In genomic region chr21:45444385-45444784, GRCh38 we compare ENCODE assay signal across 1 cellular context.
TF ChIP-seq lines count a peak whose summit lies in the region.

No MANE protein-coding gene starts in this region.

TF ChIP-seq in K562, 482 proteins besides CTCF, POLR2A, EP300 and RAD21 (continued from another document):
- TF ChIP-seq, protein P1, sequence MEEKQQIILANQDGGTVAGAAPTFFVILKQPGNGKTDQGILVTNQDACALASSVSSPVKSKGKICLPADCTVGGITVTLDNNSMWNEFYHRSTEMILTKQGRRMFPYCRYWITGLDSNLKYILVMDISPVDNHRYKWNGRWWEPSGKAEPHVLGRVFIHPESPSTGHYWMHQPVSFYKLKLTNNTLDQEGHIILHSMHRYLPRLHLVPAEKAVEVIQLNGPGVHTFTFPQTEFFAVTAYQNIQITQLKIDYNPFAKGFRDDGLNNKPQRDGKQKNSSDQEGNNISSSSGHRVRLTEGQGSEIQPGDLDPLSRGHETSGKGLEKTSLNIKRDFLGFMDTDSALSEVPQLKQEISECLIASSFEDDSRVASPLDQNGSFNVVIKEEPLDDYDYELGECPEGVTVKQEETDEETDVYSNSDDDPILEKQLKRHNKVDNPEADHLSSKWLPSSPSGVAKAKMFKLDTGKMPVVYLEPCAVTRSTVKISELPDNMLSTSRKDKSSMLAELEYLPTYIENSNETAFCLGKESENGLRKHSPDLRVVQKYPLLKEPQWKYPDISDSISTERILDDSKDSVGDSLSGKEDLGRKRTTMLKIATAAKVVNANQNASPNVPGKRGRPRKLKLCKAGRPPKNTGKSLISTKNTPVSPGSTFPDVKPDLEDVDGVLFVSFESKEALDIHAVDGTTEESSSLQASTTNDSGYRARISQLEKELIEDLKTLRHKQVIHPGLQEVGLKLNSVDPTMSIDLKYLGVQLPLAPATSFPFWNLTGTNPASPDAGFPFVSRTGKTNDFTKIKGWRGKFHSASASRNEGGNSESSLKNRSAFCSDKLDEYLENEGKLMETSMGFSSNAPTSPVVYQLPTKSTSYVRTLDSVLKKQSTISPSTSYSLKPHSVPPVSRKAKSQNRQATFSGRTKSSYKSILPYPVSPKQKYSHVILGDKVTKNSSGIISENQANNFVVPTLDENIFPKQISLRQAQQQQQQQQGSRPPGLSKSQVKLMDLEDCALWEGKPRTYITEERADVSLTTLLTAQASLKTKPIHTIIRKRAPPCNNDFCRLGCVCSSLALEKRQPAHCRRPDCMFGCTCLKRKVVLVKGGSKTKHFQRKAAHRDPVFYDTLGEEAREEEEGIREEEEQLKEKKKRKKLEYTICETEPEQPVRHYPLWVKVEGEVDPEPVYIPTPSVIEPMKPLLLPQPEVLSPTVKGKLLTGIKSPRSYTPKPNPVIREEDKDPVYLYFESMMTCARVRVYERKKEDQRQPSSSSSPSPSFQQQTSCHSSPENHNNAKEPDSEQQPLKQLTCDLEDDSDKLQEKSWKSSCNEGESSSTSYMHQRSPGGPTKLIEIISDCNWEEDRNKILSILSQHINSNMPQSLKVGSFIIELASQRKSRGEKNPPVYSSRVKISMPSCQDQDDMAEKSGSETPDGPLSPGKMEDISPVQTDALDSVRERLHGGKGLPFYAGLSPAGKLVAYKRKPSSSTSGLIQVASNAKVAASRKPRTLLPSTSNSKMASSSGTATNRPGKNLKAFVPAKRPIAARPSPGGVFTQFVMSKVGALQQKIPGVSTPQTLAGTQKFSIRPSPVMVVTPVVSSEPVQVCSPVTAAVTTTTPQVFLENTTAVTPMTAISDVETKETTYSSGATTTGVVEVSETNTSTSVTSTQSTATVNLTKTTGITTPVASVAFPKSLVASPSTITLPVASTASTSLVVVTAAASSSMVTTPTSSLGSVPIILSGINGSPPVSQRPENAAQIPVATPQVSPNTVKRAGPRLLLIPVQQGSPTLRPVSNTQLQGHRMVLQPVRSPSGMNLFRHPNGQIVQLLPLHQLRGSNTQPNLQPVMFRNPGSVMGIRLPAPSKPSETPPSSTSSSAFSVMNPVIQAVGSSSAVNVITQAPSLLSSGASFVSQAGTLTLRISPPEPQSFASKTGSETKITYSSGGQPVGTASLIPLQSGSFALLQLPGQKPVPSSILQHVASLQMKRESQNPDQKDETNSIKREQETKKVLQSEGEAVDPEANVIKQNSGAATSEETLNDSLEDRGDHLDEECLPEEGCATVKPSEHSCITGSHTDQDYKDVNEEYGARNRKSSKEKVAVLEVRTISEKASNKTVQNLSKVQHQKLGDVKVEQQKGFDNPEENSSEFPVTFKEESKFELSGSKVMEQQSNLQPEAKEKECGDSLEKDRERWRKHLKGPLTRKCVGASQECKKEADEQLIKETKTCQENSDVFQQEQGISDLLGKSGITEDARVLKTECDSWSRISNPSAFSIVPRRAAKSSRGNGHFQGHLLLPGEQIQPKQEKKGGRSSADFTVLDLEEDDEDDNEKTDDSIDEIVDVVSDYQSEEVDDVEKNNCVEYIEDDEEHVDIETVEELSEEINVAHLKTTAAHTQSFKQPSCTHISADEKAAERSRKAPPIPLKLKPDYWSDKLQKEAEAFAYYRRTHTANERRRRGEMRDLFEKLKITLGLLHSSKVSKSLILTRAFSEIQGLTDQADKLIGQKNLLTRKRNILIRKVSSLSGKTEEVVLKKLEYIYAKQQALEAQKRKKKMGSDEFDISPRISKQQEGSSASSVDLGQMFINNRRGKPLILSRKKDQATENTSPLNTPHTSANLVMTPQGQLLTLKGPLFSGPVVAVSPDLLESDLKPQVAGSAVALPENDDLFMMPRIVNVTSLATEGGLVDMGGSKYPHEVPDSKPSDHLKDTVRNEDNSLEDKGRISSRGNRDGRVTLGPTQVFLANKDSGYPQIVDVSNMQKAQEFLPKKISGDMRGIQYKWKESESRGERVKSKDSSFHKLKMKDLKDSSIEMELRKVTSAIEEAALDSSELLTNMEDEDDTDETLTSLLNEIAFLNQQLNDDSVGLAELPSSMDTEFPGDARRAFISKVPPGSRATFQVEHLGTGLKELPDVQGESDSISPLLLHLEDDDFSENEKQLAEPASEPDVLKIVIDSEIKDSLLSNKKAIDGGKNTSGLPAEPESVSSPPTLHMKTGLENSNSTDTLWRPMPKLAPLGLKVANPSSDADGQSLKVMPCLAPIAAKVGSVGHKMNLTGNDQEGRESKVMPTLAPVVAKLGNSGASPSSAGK (IDR thresholded peaks at IDR 0.05), result peak; percentile 40
- TF ChIP-seq, protein P2, sequence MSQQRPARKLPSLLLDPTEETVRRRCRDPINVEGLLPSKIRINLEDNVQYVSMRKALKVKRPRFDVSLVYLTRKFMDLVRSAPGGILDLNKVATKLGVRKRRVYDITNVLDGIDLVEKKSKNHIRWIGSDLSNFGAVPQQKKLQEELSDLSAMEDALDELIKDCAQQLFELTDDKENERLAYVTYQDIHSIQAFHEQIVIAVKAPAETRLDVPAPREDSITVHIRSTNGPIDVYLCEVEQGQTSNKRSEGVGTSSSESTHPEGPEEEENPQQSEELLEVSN (IDR thresholded peaks at IDR 0.05; ENCODE audit: borderline replicate concordance in 1 of 2, extremely low read depth in 1 of 2, insufficient read depth in 1 of 2, insufficient read length in 1 of 2, low read depth in 1 of 2, low read length in 1 of 2, poor library complexity in 1 of 2, severe bottlenecking in 1 of 2), result peak in 1 of 2 experiments; percentile 29
- TF ChIP-seq L3MBTL2 (IDR thresholded peaks at IDR 0.05) (0 out of 2 replicates have a peak, but pooled peaks have one; percentile 26), MAX (CRISPR knock-in tag; IDR thresholded peaks at IDR 0.05) (0 out of 2 replicates have a peak, but pooled peaks have one; percentile 6)
TF ChIP-seq in K562: peak in this region for 4.
